Comparison of ENCODE assay signal across 8 cellular contexts in the genomic region with DNA sequence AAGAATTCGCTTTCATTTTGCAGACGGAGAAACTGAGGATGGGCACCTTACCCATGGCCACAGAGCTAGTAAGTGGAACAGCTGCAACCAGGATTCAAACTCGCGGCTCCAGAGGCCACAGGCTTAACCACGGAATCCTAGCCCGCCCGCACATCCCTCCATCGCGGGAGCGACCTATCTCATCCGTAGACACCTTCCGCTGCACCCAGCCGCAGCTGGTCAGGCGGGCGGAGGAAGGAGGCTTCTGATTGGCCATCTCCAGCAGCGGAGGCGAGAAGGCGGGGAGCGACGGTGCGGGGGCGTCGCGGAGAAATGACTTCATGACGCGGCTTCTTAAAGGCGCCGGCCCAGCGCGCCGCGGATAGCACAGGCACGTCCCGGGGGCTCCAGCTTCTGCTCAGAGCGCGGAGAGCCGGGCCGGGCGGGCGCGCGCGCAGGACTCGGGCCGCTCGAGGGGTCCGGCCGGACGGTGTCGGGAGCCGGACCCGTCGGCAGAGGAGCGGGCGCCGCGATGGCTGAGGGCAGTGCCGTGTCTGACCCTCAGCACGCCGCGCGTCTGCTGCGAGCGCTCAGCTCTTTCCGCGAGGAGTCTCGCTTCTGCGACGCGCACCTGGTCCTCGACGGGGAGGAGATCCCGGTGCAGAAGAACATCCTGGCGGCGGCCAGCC. TPM values are rescaled to one million over a fixed set of nuclear protein-coding genes. Genes with fewer than 3 reads are reported as not detected.
DNase-seq lines count a peak whose midpoint lies in the region; ATAC-seq, FAIRE-seq and TF ChIP-seq lines count a peak whose summit lies in the region.

Gene GAN (plus strand): TSS at position 360 of the 668 bp plus-strand sequence. CDS start 152 bp downstream, at position 512.

- peak within 1 kb of the TSS; percentile 100 for H3K4me3 ChIP-seq in adipocyte (ENCODE audit: low read length)
- peak within 1 kb of the TSS; percentile 88 to 92 (median 90) for H3K4me3 ChIP-seq in pancreas
- H3K4me3 ChIP-seq in tibial artery = peak within 1 kb of the TSS; percentile 87 to 96

- H3K36me3 ChIP-seq in adipocyte (ENCODE audit: control insufficient read depth, insufficient read depth, low read length, severe bottlenecking) (no peaks in the 10 kb centered on the region), pancreas (no peaks in the 10 kb centered on the region), tibial artery (no peaks in the 10 kb centered on the region)

- no peaks in the 10 kb centered on the region for H3K9me3 ChIP-seq in adipocyte (ENCODE audit: control insufficient read depth, low read length)
- H3K9me3 ChIP-seq in pancreas = no peaks in the 10 kb centered on the region
- no peaks in the 10 kb centered on the region for H3K9me3 ChIP-seq in tibial artery

- H3K27ac ChIP-seq in pancreas (peak within 1 kb of the TSS; percentile 77 to 89 (median 78)), tibial artery (peak within 1 kb of the TSS; percentile 89)

- WGBS in pancreas, 2 donors = 0 to 1% methylated on average over 67 to 75 of the region's 75 CpGs

- DNase-seq in GM12891 (ENCODE audit: insufficient read length, low spot score) = peak; percentile 81
- peak; percentile 70 for DNase-seq in NCI-H1417 treated with DMSO at 0.1 percent for 48 hours (lab: John Stamatoyannopoulos, UW)
- DNase-seq in SW 1271 (lab: John Stamatoyannopoulos, UW) = peak; percentile 83 to 94
- DNase-seq in adipocyte (ENCODE audit: low read depth) = peak; percentile 98
- DNase-seq in Right ventricle myocardium superior = peak; percentile 97
- peak; percentile 91 to 98 (median 94) for DNase-seq in pancreas
- peak; percentile 95 to 96 for DNase-seq in tibial artery

- peaks cover 21% of the 10 kb centered on the region for H3K4me1 ChIP-seq in adipocyte (ENCODE audit: control insufficient read depth, insufficient read depth, low read length)
- peaks cover 0 to 15% (median 5%) of the 10 kb centered on the region in 3 donors for H3K4me1 ChIP-seq in pancreas
- H3K4me1 ChIP-seq in tibial artery = peaks cover 0 to 28% (median 20%) of the 10 kb centered on the region in 4 donors

- peak; percentile 78 for TF ChIP-seq POLR2A in GM12891 (IDR thresholded peaks at IDR 0.05; ENCODE audit: low read depth, low read length)

- FAIRE-seq in GM12891 (lab: Jason Lieb, UNC) = peak; percentile 93
- no peak for FAIRE-seq in pancreas (lab: Jason Lieb, UNC)

- intact Hi-C loops in Right ventricle myocardium superior (cut with DNase I) = loop anchor here (10.0 kb wide), 1 partner anchor 110 kb away; no protein-coding TSS in a partner anchor
- intact Hi-C loops in pancreas (cut with DNase I) = no loop called here
- intact Hi-C loops in tibial artery (cut with DNase I; ENCODE audit: low total_unique reads) = loop anchor here (10.0 kb wide), 1 partner anchor 220 kb away; the partner anchor contains the start of gene GCSH

- ATAC-seq in HG02798 (IDR thresholded peaks at IDR 0.05; ENCODE audit: poor library complexity, unreplicated experiment) = peak; percentile 97
- peak; percentile 98 for ATAC-seq in Right ventricle myocardium superior (ENCODE audit: poor library complexity)
- ATAC-seq in pancreas = peak; percentile 97 to 99 (median 98)

- peak within 1 kb of the TSS; percentile 93 for H3K9ac ChIP-seq in adipocyte (ENCODE audit: low read length)

- TF ChIP-seq CTCF in pancreas (IDR thresholded peaks at IDR 0.05) = no peak
- TF ChIP-seq CTCF in tibial artery (IDR thresholded peaks at IDR 0.05) = no peak

- no peaks in the 10 kb centered on the region for H3K27me3 ChIP-seq in adipocyte (replicated peaks; ENCODE audit: control insufficient read depth, insufficient read depth, low read length)
- no peaks in the 10 kb centered on the region for H3K27me3 ChIP-seq in pancreas
- H3K27me3 ChIP-seq in tibial artery = no peaks in the 10 kb centered on the region

TF ChIP-seq in GM12891, 5 proteins besides CTCF, POLR2A, EP300 and RAD21:
- TF ChIP-seq SPI1 (IDR thresholded peaks at IDR 0.05; ENCODE audit: low read depth, low read length) = 0 out of 2 replicates have a peak, but pooled peaks have one; percentile 8
- TF ChIP-seq POLR2AphosphoS5 (IDR thresholded peaks at IDR 0.05; ENCODE audit: low read depth, low read length) = peak; percentile 78
- TF ChIP-seq PAX5 (IDR thresholded peaks at IDR 0.05; ENCODE audit: insufficient read depth, low read length, severe bottlenecking) = no peak
- TF ChIP-seq TAF1 (IDR thresholded peaks at IDR 0.05; ENCODE audit: low read depth, low read length) = peak; percentile 61; the same call in 1 of the 2 replicates
- TF ChIP-seq POU2F2 (IDR thresholded peaks at IDR 0.05; ENCODE audit: low read depth, low read length) = peak; percentile 21; the same call in 1 of the 2 replicates

RNA-seq across cellular contexts. Expression of gene GAN, which starts in this region (rescaled TPM):
- polyA plus RNA-seq in GM12891 (2012; ENCODE audit: low read depth, missing spikeins) = 0.40 TPM
- 9.0 TPM for total RNA-seq in Right ventricle myocardium superior
- 1 to 10 TPM; 3.6 to 4.8 (median 3.9) TPM for total RNA-seq in pancreas
- under 1 TPM; 0.68 to 0.87 TPM for polyA plus RNA-seq in pancreas

Comparison
In these comparisons a context has a peak if more than half of its experiments do, and no peak if none do; other contexts are left out.
1. Peak in every context shown above with its lines: DNase-seq, ATAC-seq, H3K4me3 ChIP-seq and H3K27ac ChIP-seq.
2. intact Hi-C loops: an anchor here in Right ventricle myocardium superior (10.0 kb wide) and tibial artery (10.0 kb wide); none called in pancreas.